12 cellular contexts compared by ENCODE assay signal in genomic region chr4:153520227-153520626, GRCh38. TPM values are rescaled to one million over a fixed set of nuclear protein-coding genes. Genes with fewer than 3 reads are reported as not detected.
DNase-seq lines count a peak whose midpoint lies in the region; ATAC-seq and TF ChIP-seq lines count a peak whose summit lies in the region.
"Had no signal": no experiment of that assay in that cellular context is flagged by ENCODE, and none has a peak within 500 bp of the region (broad histone marks: within the 10 kb centered on the region; RNA-seq: fewer than 3 reads in every experiment).

No MANE protein-coding gene starts in this region.

- H3K27ac ChIP-seq in DOHH2 (ENCODE audit: low read depth, low read length), result peak overlapping the region; percentile 67
- H3K27ac ChIP-seq in naive thymus-derived CD4-positive, alpha-beta T cell (ENCODE audit: low read depth, low read length), result peak overlapping the region; percentile 68

- H3K27ac Mint-ChIP-seq in CD14-positive monocyte, result peak overlapping the region in 6 of 7 donors; percentile 38 to 79 (median 64)
- peak overlapping the region; percentile 98 for H3K27ac Mint-ChIP-seq in activated T-helper 2 cell treated with anti-CD3 and anti-CD28 coated beads, Interferon-gamma antibody, Interleukin-2, Interleukin-4, amounts not matched to agents 10 μg/mL and 5 μg/mL and 100 μg/mL, durations not matched to agents 14 hours and 24 hours and 36 hours
- H3K27ac Mint-ChIP-seq in naive thymus-derived CD4-positive, alpha-beta T cell, result peak overlapping the region; percentile 88 to 96 (median 93)
- H3K27ac Mint-ChIP-seq: stimulated activated effector memory CD8-positive, alpha-beta T cell treated with anti-CD3 and anti-CD28 coated beads, Interleukin-12 subunit alpha, Interleukin-12 subunit beta, amount 100 ng/mL, for 72 hours had no signal

- CTCF ChIA-PET in naive thymus-derived CD4-positive, alpha-beta T cell (lab: Charles Lee), result interaction anchor here (1.0 to 2.1 kb wide), 4 partner anchors 22 to 38 kb away, joined by 3 to 7 read pairs (median 3); no protein-coding TSS in a partner anchor

- no peaks in the 10 kb centered on the region for H3K9me2 ChIP-seq in DOHH2 (replicated peaks; ENCODE audit: control insufficient read depth, low read length)

- H3K4me3 Mint-ChIP-seq in CD14-positive monocyte, result no peak overlapping the region
- H3K4me3 Mint-ChIP-seq in activated T-helper 2 cell treated with anti-CD3 and anti-CD28 coated beads, Interferon-gamma antibody, Interleukin-2, Interleukin-4, amounts not matched to agents 10 μg/mL and 5 μg/mL and 100 μg/mL, durations not matched to agents 14 hours and 24 hours and 36 hours (ENCODE audit: low read depth), result no peak overlapping the region
- H3K4me3 Mint-ChIP-seq in naive thymus-derived CD4-positive, alpha-beta T cell, result peak overlapping the region; percentile 2 to 90 (median 84)

- POLR2A ChIA-PET in naive thymus-derived CD4-positive, alpha-beta T cell (lab: Charles Lee), result interaction anchor here (0.6 to 13.5 kb wide), 9 partner anchors 21 to 51 kb away, joined by 3 to 122 read pairs (median 5); partner anchors contain the start of gene TMEM131L

- H3K79me2 ChIP-seq in DOHH2 (ENCODE audit: control insufficient read depth, low read length), result peaks cover 100% of the 10 kb centered on the region

- intact Hi-C loops in CD14-positive monocyte (cut with micrococcal nuclease), result no loop called here
- intact Hi-C loops in activated T-helper 2 cell treated with anti-CD3 and anti-CD28 coated beads, Interferon-gamma antibody, Interleukin-2, Interleukin-4, amounts not matched to agents 10 μg/mL and 5 μg/mL and 100 μg/mL, durations not matched to agents 14 hours and 24 hours and 36 hours (cut with micrococcal nuclease), result loop anchor here (5.0 kb wide), 1 partner anchor 403 kb away; no protein-coding TSS in a partner anchor
- intact Hi-C loops in naive thymus-derived CD4-positive, alpha-beta T cell (cut with micrococcal nuclease), result loop anchor here in 1 of 2 donors (5.0 kb wide), 1 partner anchor 33 kb away; no protein-coding TSS in a partner anchor

- no peaks in the 10 kb centered on the region for H3K27me3 ChIP-seq in DOHH2 (ENCODE audit: control insufficient read depth, low read length)
- no peaks in the 10 kb centered on the region for H3K27me3 ChIP-seq in naive thymus-derived CD4-positive, alpha-beta T cell (ENCODE audit: control insufficient read depth in 2 of 2, insufficient read depth in 2 of 2, low read length in 2 of 2)

- peaks cover 70% of the 10 kb centered on the region for H4K20me1 ChIP-seq in DOHH2 (ENCODE audit: control insufficient read depth, insufficient read depth, low read depth, low read length)

- peak overlapping the region; percentile 42 for H3K4me3 ChIP-seq in DOHH2 (ENCODE audit: low read length)
- H3K4me3 ChIP-seq in naive thymus-derived CD4-positive, alpha-beta T cell (ENCODE audit: low read length), result no peak overlapping the region

- H3K27me3 Mint-ChIP-seq in CD14-positive monocyte (ENCODE audit: low read depth in 3 of 3), result peaks cover 0 to 2% (median 1%) of the 10 kb centered on the region in 3 donors
- no peaks in the 10 kb centered on the region for H3K27me3 Mint-ChIP-seq in activated T-helper 2 cell treated with anti-CD3 and anti-CD28 coated beads, Interferon-gamma antibody, Interleukin-2, Interleukin-4, amounts not matched to agents 10 μg/mL and 5 μg/mL and 100 μg/mL, durations not matched to agents 14 hours and 24 hours and 36 hours (ENCODE audit: low read depth)
- H3K27me3 Mint-ChIP-seq in naive thymus-derived CD4-positive, alpha-beta T cell, result no peaks in the 10 kb centered on the region

- H3K9me3 ChIP-seq in DOHH2 (ENCODE audit: control insufficient read depth, insufficient read depth, low read length), result no peaks in the 10 kb centered on the region
- H3K9me3 ChIP-seq in naive thymus-derived CD4-positive, alpha-beta T cell (ENCODE audit: control insufficient read depth in 2 of 3, low read length in 3 of 3), result no peaks in the 10 kb centered on the region

- peaks cover 98% of the 10 kb centered on the region for H3K4me1 ChIP-seq in DOHH2 (ENCODE audit: control insufficient read depth, low read length)
- peaks cover 69 to 81% of the 10 kb centered on the region in 2 donors for H3K4me1 ChIP-seq in naive thymus-derived CD4-positive, alpha-beta T cell (ENCODE audit: control insufficient read depth in 2 of 2, insufficient read depth in 2 of 2, low read length in 2 of 2)

- H3K9me3 Mint-ChIP-seq in CD14-positive monocyte, result no peaks in the 10 kb centered on the region
- no peaks in the 10 kb centered on the region for H3K9me3 Mint-ChIP-seq in activated T-helper 2 cell treated with anti-CD3 and anti-CD28 coated beads, Interferon-gamma antibody, Interleukin-2, Interleukin-4, amounts not matched to agents 10 μg/mL and 5 μg/mL and 100 μg/mL, durations not matched to agents 14 hours and 24 hours and 36 hours
- no peaks in the 10 kb centered on the region for H3K9me3 Mint-ChIP-seq in naive thymus-derived CD4-positive, alpha-beta T cell
- H3K9me3 Mint-ChIP-seq: stimulated activated effector memory CD8-positive, alpha-beta T cell treated with anti-CD3 and anti-CD28 coated beads, Interleukin-12 subunit alpha, Interleukin-12 subunit beta, amount 100 ng/mL, for 72 hours had no signal

- TF ChIP-seq CTCF in CD14-positive monocyte (IDR thresholded peaks at IDR 0.05), result no peak
- TF ChIP-seq CTCF in DOHH2 (IDR thresholded peaks at IDR 0.05; ENCODE audit: low read depth, low read length, poor library complexity, severe bottlenecking), result no peak

- peak overlapping the region; percentile 65 for H3K4me2 ChIP-seq in DOHH2 (ENCODE audit: low read length)

- ATAC-seq in naive thymus-derived CD4-positive, alpha-beta T cell, result no peak
- ATAC-seq in GM18502 (IDR thresholded peaks at IDR 0.05; ENCODE audit: poor library complexity, unreplicated experiment) (no peak), GM18870 (IDR thresholded peaks at IDR 0.05; ENCODE audit: unreplicated experiment) (no peak), GM19324 (IDR thresholded peaks at IDR 0.05; ENCODE audit: low FRiP score, unreplicated experiment) (no peak)
- ATAC-seq: stimulated activated effector memory CD8-positive, alpha-beta T cell treated with anti-CD3 and anti-CD28 coated beads, Interleukin-12 subunit alpha, Interleukin-12 subunit beta, amount 100 ng/mL, for 72 hours had no signal

- H3F3A ChIP-seq in DOHH2 (ENCODE audit: control insufficient read depth, insufficient read depth), result peaks cover 84% of the 10 kb centered on the region

- H3K36me3 Mint-ChIP-seq in CD14-positive monocyte, result peaks cover 29 to 34% of the 10 kb centered on the region in 2 donors
- peaks cover 23% of the 10 kb centered on the region for H3K36me3 Mint-ChIP-seq in activated T-helper 2 cell treated with anti-CD3 and anti-CD28 coated beads, Interferon-gamma antibody, Interleukin-2, Interleukin-4, amounts not matched to agents 10 μg/mL and 5 μg/mL and 100 μg/mL, durations not matched to agents 14 hours and 24 hours and 36 hours (ENCODE audit: low read depth)
- H3K36me3 Mint-ChIP-seq in naive thymus-derived CD4-positive, alpha-beta T cell, result peaks cover 3 to 14% (median 4%) of the 10 kb centered on the region in 5 donors

- DNase-seq in CD14-positive monocyte (ENCODE audit: low spot score), result no peak
- no peak for DNase-seq in activated T-helper 2 cell treated with anti-CD3 and anti-CD28 coated beads, Interferon-gamma antibody, Interleukin-2, Interleukin-4, amounts not matched to agents 10 μg/mL and 5 μg/mL and 100 μg/mL, durations not matched to agents 14 hours and 24 hours and 36 hours (ENCODE audit: low spot score)
- no peak for DNase-seq in naive thymus-derived CD4-positive, alpha-beta T cell
- no peak for DNase-seq in amniotic stem cell (lab: John Stamatoyannopoulos, UW)
- DNase-seq: KG1, NCI-H226, SIG-M5 had no signal

- peaks cover 73% of the 10 kb centered on the region for H3K4me1 Mint-ChIP-seq in CD14-positive monocyte
- H3K4me1 Mint-ChIP-seq in activated T-helper 2 cell treated with anti-CD3 and anti-CD28 coated beads, Interferon-gamma antibody, Interleukin-2, Interleukin-4, amounts not matched to agents 10 μg/mL and 5 μg/mL and 100 μg/mL, durations not matched to agents 14 hours and 24 hours and 36 hours (ENCODE audit: low read depth), result peaks cover 79% of the 10 kb centered on the region
- peaks cover 74 to 93% (median 86%) of the 10 kb centered on the region in 7 donors for H3K4me1 Mint-ChIP-seq in naive thymus-derived CD4-positive, alpha-beta T cell

- peaks cover 98% of the 10 kb centered on the region for H3K36me3 ChIP-seq in DOHH2 (ENCODE audit: control insufficient read depth, low read length)
- peaks cover 0 to 5% (median 4%) of the 10 kb centered on the region in 3 experiments for H3K36me3 ChIP-seq in naive thymus-derived CD4-positive, alpha-beta T cell (ENCODE audit: control insufficient read depth in 2 of 3, insufficient read depth in 3 of 3, low read length in 3 of 3)

RNA-seq across cellular contexts. Expression of gene TMEM131L, which starts 54.1 kb away (rescaled TPM):
- polyA plus RNA-seq in CD14-positive monocyte, result 10 to 100 TPM; 11.2 to 26.0 TPM
- total RNA-seq in activated T-helper 2 cell treated with anti-CD3 and anti-CD28 coated beads, Interferon-gamma antibody, Interleukin-2, Interleukin-4, amounts not matched to agents 10 μg/mL and 5 μg/mL and 100 μg/mL, durations not matched to agents 14 hours and 24 hours and 36 hours, result 28.1 and 29.7 TPM in 2 replicates
- 100 to 1,000 TPM in 2 of 5 experiments, 10 to 100 TPM in 3; 45.8 to 111 (median 97.7) TPM for total RNA-seq in naive thymus-derived CD4-positive, alpha-beta T cell
- polyA plus RNA-seq in naive thymus-derived CD4-positive, alpha-beta T cell, result 10 to 100 TPM; 45.7 to 59.9 TPM

Comparison
In these comparisons a context has a peak if more than half of its experiments do, and no peak if none do; other contexts are left out.
1. H3K4me3 Mint-ChIP-seq: peak in naive thymus-derived CD4-positive, alpha-beta T cell (10 of 10); none in CD14-positive monocyte (0 of 2) and activated T-helper 2 cell treated with anti-CD3 and anti-CD28 coated beads, Interferon-gamma antibody, Interleukin-2, Interleukin-4, amounts not matched to agents 10 μg/mL and 5 μg/mL and 100 μg/mL, durations not matched to agents 14 hours and 24 hours and 36 hours (single experiment).
2. Peak in every context shown above with its lines, with median percentiles within 50 percentile points of each other: H3K27ac Mint-ChIP-seq.